1 cellular context compared by ENCODE assay signal in the genomic region with DNA sequence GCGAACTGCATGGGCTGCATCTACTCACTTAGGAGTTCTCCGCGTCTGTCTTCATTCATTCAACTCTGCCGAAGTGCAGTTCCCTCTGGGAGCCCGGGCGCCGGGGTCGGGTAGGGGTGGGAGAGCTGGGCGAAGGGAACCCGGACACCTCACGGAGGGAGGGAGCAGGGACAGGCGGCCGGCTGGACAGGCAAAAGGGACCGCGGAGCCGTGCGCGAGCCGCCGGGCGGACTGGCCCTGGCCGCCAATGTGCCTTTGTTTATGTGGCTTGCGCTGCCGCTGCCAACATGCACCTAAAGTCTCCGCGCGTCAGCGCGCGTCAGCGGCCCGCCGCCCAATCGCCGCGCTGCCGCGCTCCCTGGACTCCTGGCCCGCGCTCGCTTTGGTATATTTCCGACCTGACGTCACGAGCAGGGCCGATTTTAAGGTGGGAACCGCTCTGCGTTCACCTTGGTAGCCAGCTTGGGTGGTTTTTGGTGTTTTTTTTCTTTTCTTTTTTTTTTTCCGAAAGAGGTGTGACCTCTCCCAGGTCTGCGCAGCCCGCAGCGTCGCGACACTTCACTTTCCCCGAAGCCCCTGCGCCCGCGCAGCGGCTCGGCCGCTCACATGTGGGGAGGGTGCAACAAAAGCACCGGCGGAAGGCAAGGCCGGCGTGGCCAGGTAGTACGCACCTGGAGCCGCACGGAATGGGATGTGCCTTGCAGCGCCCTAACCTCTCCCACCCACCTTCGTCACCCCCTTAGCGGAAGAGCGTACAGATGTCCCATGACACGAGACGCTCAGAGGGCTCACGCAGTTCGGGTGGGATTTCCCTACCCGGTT.
TF ChIP-seq lines count a peak whose summit lies in the region.

NR4A2 (minus strand) TSS at position 270 of the 822 bp plus-strand sequence. CDS start 2,535 bp downstream, outside the sequence.

TF ChIP-seq in K562, 482 proteins besides CTCF, POLR2A, EP300 and RAD21 (continued from another document and continues in another):
- TF ChIP-seq, protein P1, sequence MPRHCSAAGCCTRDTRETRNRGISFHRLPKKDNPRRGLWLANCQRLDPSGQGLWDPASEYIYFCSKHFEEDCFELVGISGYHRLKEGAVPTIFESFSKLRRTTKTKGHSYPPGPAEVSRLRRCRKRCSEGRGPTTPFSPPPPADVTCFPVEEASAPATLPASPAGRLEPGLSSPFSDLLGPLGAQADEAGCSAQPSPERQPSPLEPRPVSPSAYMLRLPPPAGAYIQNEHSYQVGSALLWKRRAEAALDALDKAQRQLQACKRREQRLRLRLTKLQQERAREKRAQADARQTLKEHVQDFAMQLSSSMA (CRISPR knock-in tag; IDR thresholded peaks at IDR 0.05) = 0 out of 2 replicates have a peak, but pooled peaks have one; percentile 19
- TF ChIP-seq SNAPC5 (CRISPR knock-in tag; IDR thresholded peaks at IDR 0.05) (no peak), PHF20 (IDR thresholded peaks at IDR 0.05; ENCODE audit: partially characterized antibody) (no peak), NFATC3 (IDR thresholded peaks at IDR 0.05) (no peak), STAT5B (CRISPR knock-in tag; IDR thresholded peaks at IDR 0.05) (no peak), NFYB (IDR thresholded peaks at IDR 0.05; ENCODE audit: extremely low read depth, insufficient read length) (peak; percentile 80), PHB2 (IDR thresholded peaks at IDR 0.05; ENCODE audit: low read depth) (no peak), LCOR (CRISPR knock-in tag; IDR thresholded peaks at IDR 0.05) (peak; percentile 21; the same call in 1 of the 2 replicates), L3MBTL2 (IDR thresholded peaks at IDR 0.05) (peak; percentile 95), TBP (optimal IDR thresholded peaks at IDR 0.05; ENCODE audit: low read depth, low read length) (peak; percentile 92), SMC3 (conservative IDR thresholded peaks at IDR 0.05; ENCODE audit: insufficient read depth, low read depth, low read length) (no peak), NR3C1 (CRISPR knock-in tag; IDR thresholded peaks at IDR 0.05) (no peak), CHCHD3 (CRISPR knock-in tag; IDR thresholded peaks at IDR 0.05) (0 out of 2 replicates have a peak, but pooled peaks have one; percentile 65), ZNF311 (CRISPR knock-in tag; IDR thresholded peaks at IDR 0.05) (no peak), ZNF512 (tag; IDR thresholded peaks at IDR 0.05) (peak; percentile 73), SMARCA4 (IDR thresholded peaks at IDR 0.05) (peak; percentile 63; the same call in 1 of the 2 replicates), DLX4 (CRISPR knock-in tag; IDR thresholded peaks at IDR 0.05) (no peak), FIP1L1 (IDR thresholded peaks at IDR 0.05; ENCODE audit: low read depth, low read length, poor library complexity, severe bottlenecking) (peak; percentile 57), ETV5 (CRISPR knock-in tag; IDR thresholded peaks at IDR 0.05; ENCODE audit: low read depth) (peak; percentile 55; the same call in 1 of the 2 replicates), MAFK (IDR thresholded peaks at IDR 0.05; ENCODE audit: low read length) (no peak; the same call in 1 of the 2 replicates), HBP1 (CRISPR knock-in tag; IDR thresholded peaks at IDR 0.05) (peak; percentile 86), MEF2A (IDR thresholded peaks at IDR 0.05; ENCODE audit: control insufficient read depth, low read depth, low read length) (no peak), ZNF561 (CRISPR knock-in tag; conservative IDR thresholded peaks at IDR 0.05) (no peak), GABPB2 (CRISPR knock-in tag; conservative IDR thresholded peaks at IDR 0.05) (no peak)
- TF ChIP-seq, protein P2, sequence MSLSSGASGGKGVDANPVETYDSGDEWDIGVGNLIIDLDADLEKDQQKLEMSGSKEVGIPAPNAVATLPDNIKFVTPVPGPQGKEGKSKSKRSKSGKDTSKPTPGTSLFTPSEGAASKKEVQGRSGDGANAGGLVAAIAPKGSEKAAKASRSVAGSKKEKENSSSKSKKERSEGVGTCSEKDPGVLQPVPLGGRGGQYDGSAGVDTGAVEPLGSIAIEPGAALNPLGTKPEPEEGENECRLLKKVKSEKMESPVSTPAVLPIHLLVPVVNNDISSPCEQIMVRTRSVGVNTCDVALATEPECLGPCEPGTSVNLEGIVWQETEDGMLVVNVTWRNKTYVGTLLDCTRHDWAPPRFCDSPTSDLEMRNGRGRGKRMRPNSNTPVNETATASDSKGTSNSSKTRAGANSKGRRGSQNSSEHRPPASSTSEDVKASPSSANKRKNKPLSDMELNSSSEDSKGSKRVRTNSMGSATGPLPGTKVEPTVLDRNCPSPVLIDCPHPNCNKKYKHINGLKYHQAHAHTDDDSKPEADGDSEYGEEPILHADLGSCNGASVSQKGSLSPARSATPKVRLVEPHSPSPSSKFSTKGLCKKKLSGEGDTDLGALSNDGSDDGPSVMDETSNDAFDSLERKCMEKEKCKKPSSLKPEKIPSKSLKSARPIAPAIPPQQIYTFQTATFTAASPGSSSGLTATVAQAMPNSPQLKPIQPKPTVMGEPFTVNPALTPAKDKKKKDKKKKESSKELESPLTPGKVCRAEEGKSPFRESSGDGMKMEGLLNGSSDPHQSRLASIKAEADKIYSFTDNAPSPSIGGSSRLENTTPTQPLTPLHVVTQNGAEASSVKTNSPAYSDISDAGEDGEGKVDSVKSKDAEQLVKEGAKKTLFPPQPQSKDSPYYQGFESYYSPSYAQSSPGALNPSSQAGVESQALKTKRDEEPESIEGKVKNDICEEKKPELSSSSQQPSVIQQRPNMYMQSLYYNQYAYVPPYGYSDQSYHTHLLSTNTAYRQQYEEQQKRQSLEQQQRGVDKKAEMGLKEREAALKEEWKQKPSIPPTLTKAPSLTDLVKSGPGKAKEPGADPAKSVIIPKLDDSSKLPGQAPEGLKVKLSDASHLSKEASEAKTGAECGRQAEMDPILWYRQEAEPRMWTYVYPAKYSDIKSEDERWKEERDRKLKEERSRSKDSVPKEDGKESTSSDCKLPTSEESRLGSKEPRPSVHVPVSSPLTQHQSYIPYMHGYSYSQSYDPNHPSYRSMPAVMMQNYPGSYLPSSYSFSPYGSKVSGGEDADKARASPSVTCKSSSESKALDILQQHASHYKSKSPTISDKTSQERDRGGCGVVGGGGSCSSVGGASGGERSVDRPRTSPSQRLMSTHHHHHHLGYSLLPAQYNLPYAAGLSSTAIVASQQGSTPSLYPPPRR (CRISPR knock-in tag; IDR thresholded peaks at IDR 0.05; ENCODE audit: borderline replicate concordance) = no peak
- TF ChIP-seq, protein P3, sequence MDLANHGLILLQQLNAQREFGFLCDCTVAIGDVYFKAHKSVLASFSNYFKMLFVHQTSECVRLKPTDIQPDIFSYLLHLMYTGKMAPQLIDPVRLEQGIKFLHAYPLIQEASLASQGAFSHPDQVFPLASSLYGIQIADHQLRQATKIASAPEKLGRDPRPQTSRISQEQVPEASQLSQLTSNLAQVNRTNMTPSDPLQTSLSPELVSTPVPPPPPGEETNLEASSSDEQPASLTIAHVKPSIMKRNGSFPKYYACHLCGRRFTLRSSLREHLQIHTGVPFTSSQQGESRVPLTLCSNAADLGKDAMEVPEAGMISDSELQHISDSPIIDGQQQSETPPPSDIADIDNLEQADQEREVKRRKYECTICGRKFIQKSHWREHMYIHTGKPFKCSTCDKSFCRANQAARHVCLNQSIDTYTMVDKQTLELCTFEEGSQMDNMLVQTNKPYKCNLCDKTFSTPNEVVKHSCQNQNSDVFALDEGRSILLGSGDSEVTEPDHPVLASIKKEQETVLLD (IDR thresholded peaks at IDR 0.05) = peak; percentile 72; the same call in 1 of the 2 replicates
- TF ChIP-seq, protein P4, sequence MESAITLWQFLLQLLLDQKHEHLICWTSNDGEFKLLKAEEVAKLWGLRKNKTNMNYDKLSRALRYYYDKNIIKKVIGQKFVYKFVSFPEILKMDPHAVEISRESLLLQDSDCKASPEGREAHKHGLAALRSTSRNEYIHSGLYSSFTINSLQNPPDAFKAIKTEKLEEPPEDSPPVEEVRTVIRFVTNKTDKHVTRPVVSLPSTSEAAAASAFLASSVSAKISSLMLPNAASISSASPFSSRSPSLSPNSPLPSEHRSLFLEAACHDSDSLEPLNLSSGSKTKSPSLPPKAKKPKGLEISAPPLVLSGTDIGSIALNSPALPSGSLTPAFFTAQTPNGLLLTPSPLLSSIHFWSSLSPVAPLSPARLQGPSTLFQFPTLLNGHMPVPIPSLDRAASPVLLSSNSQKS (CRISPR knock-in tag; IDR thresholded peaks at IDR 0.05) = no peak
- TF ChIP-seq, protein P5, sequence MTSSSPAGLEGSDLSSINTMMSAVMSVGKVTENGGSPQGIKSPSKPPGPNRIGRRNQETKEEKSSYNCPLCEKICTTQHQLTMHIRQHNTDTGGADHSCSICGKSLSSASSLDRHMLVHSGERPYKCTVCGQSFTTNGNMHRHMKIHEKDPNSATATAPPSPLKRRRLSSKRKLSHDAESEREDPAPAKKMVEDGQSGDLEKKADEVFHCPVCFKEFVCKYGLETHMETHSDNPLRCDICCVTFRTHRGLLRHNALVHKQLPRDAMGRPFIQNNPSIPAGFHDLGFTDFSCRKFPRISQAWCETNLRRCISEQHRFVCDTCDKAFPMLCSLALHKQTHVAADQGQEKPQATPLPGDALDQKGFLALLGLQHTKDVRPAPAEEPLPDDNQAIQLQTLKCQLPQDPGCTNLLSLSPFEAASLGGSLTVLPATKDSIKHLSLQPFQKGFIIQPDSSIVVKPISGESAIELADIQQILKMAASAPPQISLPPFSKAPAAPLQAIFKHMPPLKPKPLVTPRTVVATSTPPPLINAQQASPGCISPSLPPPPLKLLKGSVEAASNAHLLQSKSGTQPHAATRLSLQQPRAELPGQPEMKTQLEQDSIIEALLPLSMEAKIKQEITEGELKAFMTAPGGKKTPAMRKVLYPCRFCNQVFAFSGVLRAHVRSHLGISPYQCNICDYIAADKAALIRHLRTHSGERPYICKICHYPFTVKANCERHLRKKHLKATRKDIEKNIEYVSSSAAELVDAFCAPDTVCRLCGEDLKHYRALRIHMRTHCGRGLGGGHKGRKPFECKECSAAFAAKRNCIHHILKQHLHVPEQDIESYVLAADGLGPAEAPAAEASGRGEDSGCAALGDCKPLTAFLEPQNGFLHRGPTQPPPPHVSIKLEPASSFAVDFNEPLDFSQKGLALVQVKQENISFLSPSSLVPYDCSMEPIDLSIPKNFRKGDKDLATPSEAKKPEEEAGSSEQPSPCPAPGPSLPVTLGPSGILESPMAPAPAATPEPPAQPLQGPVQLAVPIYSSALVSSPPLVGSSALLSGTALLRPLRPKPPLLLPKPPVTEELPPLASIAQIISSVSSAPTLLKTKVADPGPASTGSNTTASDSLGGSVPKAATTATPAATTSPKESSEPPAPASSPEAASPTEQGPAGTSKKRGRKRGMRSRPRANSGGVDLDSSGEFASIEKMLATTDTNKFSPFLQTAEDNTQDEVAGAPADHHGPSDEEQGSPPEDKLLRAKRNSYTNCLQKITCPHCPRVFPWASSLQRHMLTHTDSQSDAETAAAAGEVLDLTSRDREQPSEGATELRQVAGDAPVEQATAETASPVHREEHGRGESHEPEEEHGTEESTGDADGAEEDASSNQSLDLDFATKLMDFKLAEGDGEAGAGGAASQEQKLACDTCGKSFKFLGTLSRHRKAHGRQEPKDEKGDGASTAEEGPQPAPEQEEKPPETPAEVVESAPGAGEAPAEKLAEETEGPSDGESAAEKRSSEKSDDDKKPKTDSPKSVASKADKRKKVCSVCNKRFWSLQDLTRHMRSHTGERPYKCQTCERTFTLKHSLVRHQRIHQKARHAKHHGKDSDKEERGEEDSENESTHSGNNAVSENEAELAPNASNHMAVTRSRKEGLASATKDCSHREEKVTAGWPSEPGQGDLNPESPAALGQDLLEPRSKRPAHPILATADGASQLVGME (CRISPR knock-in tag; IDR thresholded peaks at IDR 0.05) = no peak
- TF ChIP-seq, protein P6, sequence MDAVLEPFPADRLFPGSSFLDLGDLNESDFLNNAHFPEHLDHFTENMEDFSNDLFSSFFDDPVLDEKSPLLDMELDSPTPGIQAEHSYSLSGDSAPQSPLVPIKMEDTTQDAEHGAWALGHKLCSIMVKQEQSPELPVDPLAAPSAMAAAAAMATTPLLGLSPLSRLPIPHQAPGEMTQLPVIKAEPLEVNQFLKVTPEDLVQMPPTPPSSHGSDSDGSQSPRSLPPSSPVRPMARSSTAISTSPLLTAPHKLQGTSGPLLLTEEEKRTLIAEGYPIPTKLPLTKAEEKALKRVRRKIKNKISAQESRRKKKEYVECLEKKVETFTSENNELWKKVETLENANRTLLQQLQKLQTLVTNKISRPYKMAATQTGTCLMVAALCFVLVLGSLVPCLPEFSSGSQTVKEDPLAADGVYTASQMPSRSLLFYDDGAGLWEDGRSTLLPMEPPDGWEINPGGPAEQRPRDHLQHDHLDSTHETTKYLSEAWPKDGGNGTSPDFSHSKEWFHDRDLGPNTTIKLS (IDR thresholded peaks at IDR 0.05; ENCODE audit: borderline replicate concordance, low read depth) = peak; percentile 78
- TF ChIP-seq, protein P7, sequence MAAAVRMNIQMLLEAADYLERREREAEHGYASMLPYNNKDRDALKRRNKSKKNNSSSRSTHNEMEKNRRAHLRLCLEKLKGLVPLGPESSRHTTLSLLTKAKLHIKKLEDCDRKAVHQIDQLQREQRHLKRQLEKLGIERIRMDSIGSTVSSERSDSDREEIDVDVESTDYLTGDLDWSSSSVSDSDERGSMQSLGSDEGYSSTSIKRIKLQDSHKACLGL (CRISPR knock-in tag; IDR thresholded peaks at IDR 0.05; ENCODE audit: borderline replicate concordance, poor library complexity, severe bottlenecking) = no peak
